24 cellular contexts compared by ENCODE assay signal in genomic region chr9:98780059-98780749, GRCh38.
"Had no signal": no experiment of that assay in that cellular context is flagged by ENCODE, and none has a peak within 500 bp of the region (broad histone marks: within the 10 kb centered on the region; RNA-seq: fewer than 3 reads in every experiment).

No MANE protein-coding gene starts in this region.

- H3K27ac ChIP-seq: brain microvascular endothelial cell, ovary, right lobe of liver had no signal

- ATAC-seq: activated CD4-positive, alpha-beta T cell treated with anti-CD3 and anti-CD28 coated beads for 36 hours; activated T-cell treated with anti-CD3 and anti-CD28 coated beads, Interleukin-2, amount 50 U/mL, for 4 hours; mucosa of descending colon; right lobe of liver; stimulated activated naive CD8-positive, alpha-beta T cell treated with anti-CD3 and anti-CD28 coated beads, Interleukin-15, amount 100 ng/mL, for 72 hours; WTC11 had no signal

- H3K9me3 Mint-ChIP-seq: activated CD4-positive, alpha-beta memory T cell treated with anti-CD3 and anti-CD28 coated beads for 36 hours; activated T-cell treated with anti-CD3 and anti-CD28 coated beads, Interleukin-2, amount 50 U/mL, for 4 hours; central memory CD8-positive, alpha-beta T cell; naive B cell; neural progenitor cell; stimulated activated naive CD8-positive, alpha-beta T cell treated with anti-CD3 and anti-CD28 coated beads, Interleukin-15, amount 100 ng/mL, for 72 hours; WTC11 had no signal

- DNase-seq: activated CD4-positive, alpha-beta memory T cell treated with anti-CD3 and anti-CD28 coated beads for 36 hours; activated CD4-positive, alpha-beta T cell treated with anti-CD3 and anti-CD28 coated beads for 36 hours; activated naive CD4-positive, alpha-beta T cell treated with anti-CD3 and anti-CD28 coated beads, Interleukin-2, amount 50 U/mL, for 16 hours; activated T-cell treated with anti-CD3 and anti-CD28 coated beads, Interleukin-2, amount 50 U/mL, for 4 hours; aorta; brain microvascular endothelial cell; cortex of kidney; kidney; left lung; mucosa of descending colon; naive B cell; ovary; right lobe of liver; small intestine; stimulated activated CD4-positive, alpha-beta T cell treated with anti-CD3 and anti-CD28 coated beads, Interleukin-15, amount 100 ng/mL, for 24 hours; stimulated activated CD4-positive, alpha-beta T cell treated with anti-CD3 and anti-CD28 coated beads, Interleukin-4, amount 100 ng/mL, for 1 hour; stimulated activated naive CD8-positive, alpha-beta T cell treated with anti-CD3 and anti-CD28 coated beads, Interleukin-15, amount 100 ng/mL, for 72 hours; T-helper 2 cell; trophoblast cell had no signal

- H2AFZ ChIP-seq: neural progenitor cell had no signal

- H3K4me3 ChIP-seq: left lung, mucosa of descending colon, neural progenitor cell, ovary, right lobe of liver had no signal

- H3K9ac ChIP-seq: neural progenitor cell had no signal

- H3K27ac Mint-ChIP-seq: activated CD4-positive, alpha-beta memory T cell treated with anti-CD3 and anti-CD28 coated beads for 36 hours; activated CD4-positive, alpha-beta T cell treated with anti-CD3 and anti-CD28 coated beads for 36 hours; naive B cell; neural progenitor cell; WTC11 had no signal

- H3K4me1 ChIP-seq: neural progenitor cell, right lobe of liver had no signal

- H3K4me1 Mint-ChIP-seq: activated CD4-positive, alpha-beta T cell treated with anti-CD3 and anti-CD28 coated beads for 36 hours; naive B cell; stimulated activated naive CD8-positive, alpha-beta T cell treated with anti-CD3 and anti-CD28 coated beads, Interleukin-15, amount 100 ng/mL, for 72 hours had no signal

- H3K9me3 ChIP-seq: left lung, mucosa of descending colon, ovary, right lobe of liver had no signal

- FAIRE-seq: endometrium, frontal cortex, kidney, small intestine had no signal

- H3K36me3 ChIP-seq: brain microvascular endothelial cell, neural progenitor cell, ovary, right lobe of liver had no signal

- H3K27me3 Mint-ChIP-seq: activated CD4-positive, alpha-beta memory T cell treated with anti-CD3 and anti-CD28 coated beads for 36 hours; activated CD4-positive, alpha-beta T cell treated with anti-CD3 and anti-CD28 coated beads for 36 hours; central memory CD8-positive, alpha-beta T cell; naive B cell; stimulated activated naive CD8-positive, alpha-beta T cell treated with anti-CD3 and anti-CD28 coated beads, Interleukin-15, amount 100 ng/mL, for 72 hours had no signal

- H3K4me2 ChIP-seq: neural progenitor cell had no signal

- H3K27me3 ChIP-seq: brain microvascular endothelial cell, left lung, neural progenitor cell, ovary, right lobe of liver had no signal

- H3K4me3 Mint-ChIP-seq: activated CD4-positive, alpha-beta memory T cell treated with anti-CD3 and anti-CD28 coated beads for 36 hours; activated CD4-positive, alpha-beta T cell treated with anti-CD3 and anti-CD28 coated beads for 36 hours; activated T-cell treated with anti-CD3 and anti-CD28 coated beads, Interleukin-2, amount 50 U/mL, for 4 hours; central memory CD8-positive, alpha-beta T cell; neural progenitor cell; stimulated activated naive CD8-positive, alpha-beta T cell treated with anti-CD3 and anti-CD28 coated beads, Interleukin-15, amount 100 ng/mL, for 72 hours; WTC11 had no signal
